In genomic region chr19:39987596-39987995, GRCh38 we compare ENCODE assay signal across 32 cellular contexts. TPM values are rescaled to one million over a fixed set of nuclear protein-coding genes. Genes with fewer than 3 reads are reported as not detected.
"Had no signal": no experiment of that assay in that cellular context is flagged by ENCODE, and none has a peak within 500 bp of the region (broad histone marks: within the 10 kb centered on the region; RNA-seq: fewer than 3 reads in every experiment).

No MANE protein-coding gene starts in this region.

- H3K9me3 ChIP-seq: colonic mucosa had no signal

- H3K4me3 ChIP-seq: ascending aorta, cardiac muscle cell, colonic mucosa had no signal

- FAIRE-seq: bronchial epithelial cell, TTC549 had no signal

- ATAC-seq: activated CD4-positive, alpha-beta T cell treated with anti-CD3 and anti-CD28 coated beads for 36 hours; activated CD4-positive, CD25-positive, alpha-beta regulatory T cell treated with anti-CD3 and anti-CD28 coated beads, Interleukin-2, amount 50 U/mL, for 24 hours; activated CD8-positive, alpha-beta memory T cell treated with anti-CD3 and anti-CD28 coated beads, Interleukin-2, amount 10 ng/mL, durations not matched to agents 7 days and 5 days; activated CD8-positive, alpha-beta T cell treated with anti-CD3 and anti-CD28 coated beads, Interleukin-2, amount 10 ng/mL, durations not matched to agents 7 days and 5 days; activated naive CD8-positive, alpha-beta T cell treated with anti-CD3 and anti-CD28 coated beads, Interleukin-2, amount 50 U/mL, for 24 hours; activated T-cell treated with anti-CD3 and anti-CD28 coated beads, Interleukin-2, amount 50 U/mL, for 4 hours had no signal

- DNase-seq: activated B cell treated with CpG ODN at 0.5 μM for 24 hours; activated CD4-positive, alpha-beta memory T cell treated with anti-CD3 and anti-CD28 coated beads, Interleukin-2, amount 10 ng/mL, durations not matched to agents 7 days and 5 days; activated CD4-positive, alpha-beta T cell treated with anti-CD3 and anti-CD28 coated beads for 1 hour; activated CD4-positive, alpha-beta T cell treated with anti-CD3 and anti-CD28 coated beads for 36 hours; activated CD4-positive, alpha-beta T cell treated with anti-CD3 and anti-CD28 coated beads for 48 hours; activated CD4-positive, alpha-beta T cell treated with anti-CD3 and anti-CD28 coated beads, Interleukin-2, amount 10 ng/mL, durations not matched to agents 7 days and 5 days; activated CD4-positive, alpha-beta T cell treated with anti-CD3 and anti-CD28 coated beads, Interleukin-2, amount 50 U/mL, for 48 hours; activated CD8-positive, alpha-beta memory T cell treated with anti-CD3 and anti-CD28 coated beads for 24 hours; activated CD8-positive, alpha-beta memory T cell treated with anti-CD3 and anti-CD28 coated beads, Interleukin-2, amount 10 ng/mL, durations not matched to agents 7 days and 5 days; activated CD8-positive, alpha-beta memory T cell treated with anti-CD3 and anti-CD28 coated beads, Interleukin-2, amount 50 U/mL, for 48 hours; activated CD8-positive, alpha-beta T cell treated with anti-CD3 and anti-CD28 coated beads, Interleukin-2, amount 10 ng/mL, durations not matched to agents 7 days and 5 days; activated effector memory CD4-positive, alpha-beta T cell treated with Interleukin-2 at 50 U/mL for 16 hours; activated gamma-delta T cell; activated naive CD4-positive, alpha-beta T cell treated with anti-CD3 and anti-CD28 coated beads, Interleukin-2, amount 10 ng/mL, durations not matched to agents 7 days and 5 days; activated naive CD4-positive, alpha-beta T cell treated with Interleukin-2 at 50 U/mL for 16 hours; activated naive CD8-positive, alpha-beta T cell treated with anti-CD3 and anti-CD28 coated beads, Interleukin-2, amount 10 ng/mL, durations not matched to agents 7 days and 5 days; activated naive CD8-positive, alpha-beta T cell treated with anti-CD3 and anti-CD28 coated beads, Interleukin-2, amount 50 U/mL, for 24 hours; activated T-cell treated with anti-CD3 and anti-CD28 coated beads, Interleukin-2, amount 50 U/mL, for 1 hour; activated T-cell treated with anti-CD3 and anti-CD28 coated beads, Interleukin-2, amount 50 U/mL, for 4 hours; amygdala; anterior cingulate cortex; caudate nucleus; cerebellar nuclear complex; colonic mucosa; T-helper 2 cell; T-helper 9 cell had no signal

- H3K36me3 ChIP-seq: colonic mucosa had no signal

- H3K4me1 ChIP-seq: ascending aorta, colonic mucosa had no signal

- H3K27ac ChIP-seq: ascending aorta, cardiac muscle cell, colonic mucosa, VCaP had no signal

RNA-seq across cellular contexts. Expression of gene FCGBP, which starts 53.2 kb away (rescaled TPM):
- polyA plus RNA-seq: cardiac muscle cell had no signal
